In genomic region chr21:45408271-45408791, GRCh38 we compare ENCODE assay signal across 1 cellular context.
TF ChIP-seq lines count a peak whose summit lies in the region.

No MANE protein-coding gene starts in this region.

TF ChIP-seq in GM23338, 12 proteins besides CTCF, POLR2A, EP300 and RAD21 (continued from another document):
- TF ChIP-seq, protein P1, sequence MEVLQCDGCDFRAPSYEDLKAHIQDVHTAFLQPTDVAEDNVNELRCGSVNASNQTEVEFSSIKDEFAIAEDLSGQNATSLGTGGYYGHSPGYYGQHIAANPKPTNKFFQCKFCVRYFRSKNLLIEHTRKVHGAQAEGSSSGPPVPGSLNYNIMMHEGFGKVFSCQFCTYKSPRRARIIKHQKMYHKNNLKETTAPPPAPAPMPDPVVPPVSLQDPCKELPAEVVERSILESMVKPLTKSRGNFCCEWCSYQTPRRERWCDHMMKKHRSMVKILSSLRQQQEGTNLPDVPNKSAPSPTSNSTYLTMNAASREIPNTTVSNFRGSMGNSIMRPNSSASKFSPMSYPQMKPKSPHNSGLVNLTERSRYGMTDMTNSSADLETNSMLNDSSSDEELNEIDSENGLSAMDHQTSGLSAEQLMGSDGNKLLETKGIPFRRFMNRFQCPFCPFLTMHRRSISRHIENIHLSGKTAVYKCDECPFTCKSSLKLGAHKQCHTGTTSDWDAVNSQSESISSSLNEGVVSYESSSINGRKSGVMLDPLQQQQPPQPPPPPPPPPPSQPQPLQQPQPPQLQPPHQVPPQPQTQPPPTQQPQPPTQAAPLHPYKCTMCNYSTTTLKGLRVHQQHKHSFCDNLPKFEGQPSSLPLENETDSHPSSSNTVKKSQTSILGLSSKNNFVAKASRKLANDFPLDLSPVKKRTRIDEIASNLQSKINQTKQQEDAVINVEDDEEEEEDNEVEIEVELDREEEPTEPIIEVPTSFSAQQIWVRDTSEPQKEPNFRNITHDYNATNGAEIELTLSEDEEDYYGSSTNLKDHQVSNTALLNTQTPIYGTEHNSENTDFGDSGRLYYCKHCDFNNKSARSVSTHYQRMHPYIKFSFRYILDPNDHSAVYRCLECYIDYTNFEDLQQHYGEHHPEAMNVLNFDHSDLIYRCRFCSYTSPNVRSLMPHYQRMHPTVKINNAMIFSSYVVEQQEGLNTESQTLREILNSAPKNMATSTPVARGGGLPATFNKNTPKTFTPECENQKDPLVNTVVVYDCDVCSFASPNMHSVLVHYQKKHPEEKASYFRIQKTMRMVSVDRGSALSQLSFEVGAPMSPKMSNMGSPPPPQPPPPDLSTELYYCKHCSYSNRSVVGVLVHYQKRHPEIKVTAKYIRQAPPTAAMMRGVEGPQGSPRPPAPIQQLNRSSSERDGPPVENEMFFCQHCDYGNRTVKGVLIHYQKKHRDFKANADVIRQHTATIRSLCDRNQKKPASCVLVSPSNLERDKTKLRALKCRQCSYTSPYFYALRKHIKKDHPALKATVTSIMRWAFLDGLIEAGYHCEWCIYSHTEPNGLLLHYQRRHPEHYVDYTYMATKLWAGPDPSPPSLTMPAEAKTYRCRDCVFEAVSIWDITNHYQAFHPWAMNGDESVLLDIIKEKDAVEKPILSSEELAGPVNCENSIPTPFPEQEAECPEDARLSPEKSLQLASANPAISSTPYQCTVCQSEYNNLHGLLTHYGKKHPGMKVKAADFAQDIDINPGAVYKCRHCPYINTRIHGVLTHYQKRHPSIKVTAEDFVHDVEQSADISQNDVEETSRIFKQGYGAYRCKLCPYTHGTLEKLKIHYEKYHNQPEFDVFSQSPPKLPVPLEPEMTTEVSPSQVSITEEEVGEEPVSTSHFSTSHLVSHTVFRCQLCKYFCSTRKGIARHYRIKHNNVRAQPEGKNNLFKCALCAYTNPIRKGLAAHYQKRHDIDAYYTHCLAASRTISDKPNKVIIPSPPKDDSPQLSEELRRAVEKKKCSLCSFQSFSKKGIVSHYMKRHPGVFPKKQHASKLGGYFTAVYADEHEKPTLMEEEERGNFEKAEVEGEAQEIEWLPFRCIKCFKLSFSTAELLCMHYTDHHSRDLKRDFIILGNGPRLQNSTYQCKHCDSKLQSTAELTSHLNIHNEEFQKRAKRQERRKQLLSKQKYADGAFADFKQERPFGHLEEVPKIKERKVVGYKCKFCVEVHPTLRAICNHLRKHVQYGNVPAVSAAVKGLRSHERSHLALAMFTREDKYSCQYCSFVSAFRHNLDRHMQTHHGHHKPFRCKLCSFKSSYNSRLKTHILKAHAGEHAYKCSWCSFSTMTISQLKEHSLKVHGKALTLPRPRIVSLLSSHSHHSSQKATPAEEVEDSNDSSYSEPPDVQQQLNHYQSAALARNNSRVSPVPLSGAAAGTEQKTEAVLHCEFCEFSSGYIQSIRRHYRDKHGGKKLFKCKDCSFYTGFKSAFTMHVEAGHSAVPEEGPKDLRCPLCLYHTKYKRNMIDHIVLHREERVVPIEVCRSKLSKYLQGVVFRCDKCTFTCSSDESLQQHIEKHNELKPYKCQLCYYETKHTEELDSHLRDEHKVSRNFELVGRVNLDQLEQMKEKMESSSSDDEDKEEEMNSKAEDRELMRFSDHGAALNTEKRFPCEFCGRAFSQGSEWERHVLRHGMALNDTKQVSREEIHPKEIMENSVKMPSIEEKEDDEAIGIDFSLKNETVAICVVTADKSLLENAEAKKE (CRISPR knock-in tag; IDR thresholded peaks at IDR 0.05): no peak
- no peak for TF ChIP-seq EZH2phosphoT487 (IDR thresholded peaks at IDR 0.05; ENCODE audit: unreplicated experiment)
- TF ChIP-seq NANOG (IDR thresholded peaks at IDR 0.05; ENCODE audit: borderline replicate concordance): no peak
- no peak for TF ChIP-seq CREB1 (CRISPR knock-in tag; IDR thresholded peaks at IDR 0.05; ENCODE audit: low read depth)
- no peak for TF ChIP-seq JUNB (IDR thresholded peaks at IDR 0.05; ENCODE audit: unreplicated experiment)
- TF ChIP-seq, protein P2, sequence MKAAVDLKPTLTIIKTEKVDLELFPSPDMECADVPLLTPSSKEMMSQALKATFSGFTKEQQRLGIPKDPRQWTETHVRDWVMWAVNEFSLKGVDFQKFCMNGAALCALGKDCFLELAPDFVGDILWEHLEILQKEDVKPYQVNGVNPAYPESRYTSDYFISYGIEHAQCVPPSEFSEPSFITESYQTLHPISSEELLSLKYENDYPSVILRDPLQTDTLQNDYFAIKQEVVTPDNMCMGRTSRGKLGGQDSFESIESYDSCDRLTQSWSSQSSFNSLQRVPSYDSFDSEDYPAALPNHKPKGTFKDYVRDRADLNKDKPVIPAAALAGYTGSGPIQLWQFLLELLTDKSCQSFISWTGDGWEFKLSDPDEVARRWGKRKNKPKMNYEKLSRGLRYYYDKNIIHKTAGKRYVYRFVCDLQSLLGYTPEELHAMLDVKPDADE (IDR thresholded peaks at IDR 0.05): no peak
- TF ChIP-seq ZNF331 (CRISPR knock-in tag; IDR thresholded peaks at IDR 0.05; ENCODE audit: low read depth): no peak
- TF ChIP-seq REST (IDR thresholded peaks at IDR 0.05; ENCODE audit: unreplicated experiment): no peak
- no peak for TF ChIP-seq ZNF114 (CRISPR knock-in tag; IDR thresholded peaks at IDR 0.05)
- no peak for TF ChIP-seq POLR2AphosphoS5 (IDR thresholded peaks at IDR 0.05; ENCODE audit: low read depth)
- TF ChIP-seq EZH2 (IDR thresholded peaks at IDR 0.05; ENCODE audit: low read depth, unreplicated experiment): no peak
